18 cellular contexts compared by ENCODE assay signal in genomic region chr4:85776579-85776978, GRCh38.
A peak's percentile ranks its signal among the peaks of the same experiment; 100 is the strongest.
DNase-seq lines count a peak whose midpoint lies in the region; ATAC-seq, FAIRE-seq and TF ChIP-seq lines count a peak whose summit lies in the region.
"Had no signal": no experiment of that assay in that cellular context is flagged by ENCODE, and none has a peak within 500 bp of the region (broad histone marks: within the 10 kb centered on the region; RNA-seq: fewer than 3 reads in every experiment).

No MANE protein-coding gene starts in this region.

- H3K27ac Mint-ChIP-seq in astrocyte (ENCODE audit: unreplicated experiment): no peak overlapping the region
- no peak overlapping the region for H3K27ac Mint-ChIP-seq in activated T-helper 17 cell treated with anti-CD3 and anti-CD28 coated beads, Interleukin-2, amount 50 U/mL, for 72 hours
- H3K27ac Mint-ChIP-seq: T-helper 17 cell had no signal

- FAIRE-seq in astrocyte (lab: Jason Lieb, UNC): peak; percentile 50

- no peak overlapping the region for H3K4ac ChIP-seq in mesenchymal stem cell (ENCODE audit: low read depth in 1 of 2, low read length in 2 of 2)

- H2BK12ac ChIP-seq in mesenchymal stem cell (ENCODE audit: low read length in 2 of 2): no peak overlapping the region

- H4K20me1 ChIP-seq in astrocyte (ENCODE audit: insufficient read depth, low read length): no peaks in the 10 kb centered on the region

- no peak overlapping the region for H3K23ac ChIP-seq in mesenchymal stem cell (ENCODE audit: low read length in 2 of 2)

- no peak overlapping the region for H2BK15ac ChIP-seq in mesenchymal stem cell (ENCODE audit: low read depth, poor library complexity, severe bottlenecking)

- peaks cover 16% of the 10 kb centered on the region for H3K79me2 ChIP-seq in astrocyte (ENCODE audit: insufficient read depth, low read length)

- H3K18ac ChIP-seq in mesenchymal stem cell (ENCODE audit: low read depth in 1 of 2, low read length in 2 of 2): no peak overlapping the region

- ATAC-seq in GM18505 (IDR thresholded peaks at IDR 0.05; ENCODE audit: unreplicated experiment): peak; percentile 25
- no peak for ATAC-seq in activated T-helper 17 cell treated with anti-CD3 and anti-CD28 coated beads, Interleukin-2, amount 50 U/mL, for 72 hours (replicated peaks)
- ATAC-seq: psoas muscle, T-helper 17 cell had no signal

- H3K4me3 ChIP-seq in astrocyte (ENCODE audit: insufficient read depth, low read depth, low read length) (no peak overlapping the region), mesenchymal stem cell (ENCODE audit: insufficient read depth in 1 of 2, low read depth in 1 of 2, low read length in 2 of 2) (peak overlapping the region in 1 of 2 experiments; percentile 6)
- H3K4me3 ChIP-seq: psoas muscle had no signal

- no peaks in the 10 kb centered on the region for H3K4me1 Mint-ChIP-seq in astrocyte (ENCODE audit: low read depth, unreplicated experiment)
- H3K4me1 Mint-ChIP-seq in activated T-helper 17 cell treated with anti-CD3 and anti-CD28 coated beads, Interleukin-2, amount 50 U/mL, for 72 hours: no peaks in the 10 kb centered on the region
- H3K4me1 Mint-ChIP-seq: T-helper 17 cell had no signal

- H3K4me3 Mint-ChIP-seq in astrocyte (ENCODE audit: unreplicated experiment): no peak overlapping the region
- no peak overlapping the region for H3K4me3 Mint-ChIP-seq in activated T-helper 17 cell treated with anti-CD3 and anti-CD28 coated beads, Interleukin-2, amount 50 U/mL, for 72 hours
- H3K4me3 Mint-ChIP-seq: T-helper 17 cell had no signal

- TF ChIP-seq POLR2A in GM18505 (IDR thresholded peaks at IDR 0.05; ENCODE audit: borderline replicate concordance, extremely low read depth, insufficient read depth, insufficient read length): no peak

- H3K27me3 Mint-ChIP-seq in astrocyte (ENCODE audit: low read depth, unreplicated experiment): no peaks in the 10 kb centered on the region
- H3K27me3 Mint-ChIP-seq in activated T-helper 17 cell treated with anti-CD3 and anti-CD28 coated beads, Interleukin-2, amount 50 U/mL, for 72 hours: no peaks in the 10 kb centered on the region
- H3K27me3 Mint-ChIP-seq: T-helper 17 cell had no signal

- POLR2A ChIA-PET in HEK293T (lab: Yijun Ruan, JAX): no interaction called here

- H3K36me3 Mint-ChIP-seq in astrocyte (ENCODE audit: low read depth, unreplicated experiment): no peaks in the 10 kb centered on the region
- no peaks in the 10 kb centered on the region for H3K36me3 Mint-ChIP-seq in activated T-helper 17 cell treated with anti-CD3 and anti-CD28 coated beads, Interleukin-2, amount 50 U/mL, for 72 hours (ENCODE audit: low read depth)

- H4K8ac ChIP-seq in mesenchymal stem cell (ENCODE audit: low read length): no peak overlapping the region

- no peak overlapping the region for H2BK120ac ChIP-seq in mesenchymal stem cell (ENCODE audit: low read depth, low read length)

- CTCF ChIA-PET in HEK293T (lab: Yijun Ruan, JAX): no interaction called here

- no peak overlapping the region for H4K91ac ChIP-seq in mesenchymal stem cell (ENCODE audit: low read length)

- H3K9ac ChIP-seq in astrocyte (ENCODE audit: low read length) (no peak overlapping the region), mesenchymal stem cell (ENCODE audit: low read length) (no peak overlapping the region)

- 80% methylated on average over 1 of the region's 1 CpG for WGBS in mesenchymal stem cell

- no peak for TF ChIP-seq CTCF in astrocyte (IDR thresholded peaks at IDR 0.05; ENCODE audit: insufficient read depth, low read depth, low read length)

- H3K4me2 ChIP-seq in astrocyte (ENCODE audit: low read length) (peak overlapping the region; percentile 23), mesenchymal stem cell (ENCODE audit: low read length, poor library complexity, severe bottlenecking) (no peak overlapping the region)

- no peaks in the 10 kb centered on the region for H3K9me3 Mint-ChIP-seq in astrocyte (ENCODE audit: unreplicated experiment)
- H3K9me3 Mint-ChIP-seq in activated T-helper 17 cell treated with anti-CD3 and anti-CD28 coated beads, Interleukin-2, amount 50 U/mL, for 72 hours: peaks cover 8% of the 10 kb centered on the region

- H2AFZ ChIP-seq in astrocyte (ENCODE audit: low read depth, low read length) (peak overlapping the region; percentile 27), mesenchymal stem cell (ENCODE audit: low read depth, low read length) (no peak overlapping the region)

- H2AK5ac ChIP-seq in mesenchymal stem cell (ENCODE audit: low read length, severe bottlenecking): no peak overlapping the region

- H3K27ac ChIP-seq in astrocyte (ENCODE audit: low read depth, low read length): peak overlapping the region; percentile 15
- no peak overlapping the region for H3K27ac ChIP-seq in mesenchymal stem cell (ENCODE audit: low read length, poor library complexity, severe bottlenecking)
- H3K27ac ChIP-seq: psoas muscle had no signal

- H3K14ac ChIP-seq in mesenchymal stem cell (ENCODE audit: low read length in 2 of 2): no peak overlapping the region

- no peak overlapping the region for H2BK5ac ChIP-seq in mesenchymal stem cell (ENCODE audit: low read depth, low read length, poor library complexity, severe bottlenecking)

- H3K27me3 ChIP-seq in astrocyte (ENCODE audit: insufficient read depth, low read length) (no peaks in the 10 kb centered on the region), mesenchymal stem cell (ENCODE audit: control insufficient read depth in 1 of 2, insufficient read depth in 1 of 2, low read length in 2 of 2) (no peaks in the 10 kb centered on the region)

- H3K9me3 ChIP-seq in astrocyte (ENCODE audit: insufficient read depth, low read depth, low read length) (no peaks in the 10 kb centered on the region), mesenchymal stem cell (ENCODE audit: control insufficient read depth, low read length) (no peaks in the 10 kb centered on the region)
- H3K9me3 ChIP-seq: psoas muscle had no signal

- H3K36me3 ChIP-seq in astrocyte (ENCODE audit: insufficient read depth, low read length) (no peaks in the 10 kb centered on the region), mesenchymal stem cell (ENCODE audit: control insufficient read depth in 1 of 2, insufficient read depth in 2 of 2, low read depth in 1 of 2, low read length in 2 of 2) (no peaks in the 10 kb centered on the region)

- H3K4me1 ChIP-seq in astrocyte (ENCODE audit: insufficient read depth, low read length): peaks cover 4% of the 10 kb centered on the region
- H3K4me1 ChIP-seq in mesenchymal stem cell (ENCODE audit: control insufficient read depth, insufficient read depth, low read depth, low read length): no peaks in the 10 kb centered on the region

- H3K79me1 ChIP-seq in mesenchymal stem cell (replicated peaks; ENCODE audit: low read length, poor library complexity, severe bottlenecking): peaks cover 1% of the 10 kb centered on the region

- peak; percentile 64 for DNase-seq in HPDE6-E6E7 (ENCODE audit: extremely low spot score)
- peak; percentile 62 for DNase-seq in astrocyte (ENCODE audit: low read depth)
- peak; percentile 43 for DNase-seq in mesenchymal stem cell
- no peak for DNase-seq in HEK293T (ENCODE audit: extremely low spot score)
- no peak for DNase-seq in effector CD4-positive, alpha-beta T cell
- no peak for DNase-seq in NCI-H1417 treated with DMSO at 0.1 percent for 48 hours (lab: John Stamatoyannopoulos, UW)
- DNase-seq: activated CD4-positive, alpha-beta T cell treated with anti-CD3 and anti-CD28 coated beads, Interleukin-2, amount 50 U/mL, for 1 hour; activated effector memory CD4-positive, alpha-beta T cell treated with anti-CD3 and anti-CD28 coated beads, Interleukin-2, amount 50 U/mL, for 16 hours; cerebellar nuclear complex; DMS53; NCI-H2171; OCI-M1; psoas muscle; stimulated activated CD4-positive, alpha-beta T cell treated with anti-CD3 and anti-CD28 coated beads, Interleukin-2, amount 100 ng/mL, for 48 hours; stimulated activated naive CD4-positive, alpha-beta T cell treated with Interleukin-2 at 50 U/mL for 16 hours; T-helper 17 cell had no signal

TF ChIP-seq in HEK293T, 16 proteins besides CTCF, POLR2A, EP300 and RAD21:
- TF ChIP-seq BHLHE40 (IDR thresholded peaks at IDR 0.05; ENCODE audit: borderline replicate concordance) (no peak), ARNT (IDR thresholded peaks at IDR 0.05) (no peak), FOXK2 (IDR thresholded peaks at IDR 0.05) (no peak), ELF4 (IDR thresholded peaks at IDR 0.05) (no peak), PKNOX1 (IDR thresholded peaks at IDR 0.05) (no peak), SUZ12 (IDR thresholded peaks at IDR 0.05) (no peak), NFRKB (IDR thresholded peaks at IDR 0.05) (no peak), TARDBP (IDR thresholded peaks at IDR 0.05) (no peak), SP1 (IDR thresholded peaks at IDR 0.05) (no peak), L3MBTL2 (conservative IDR thresholded peaks at IDR 0.05) (no peak), LEF1 (IDR thresholded peaks at IDR 0.05; ENCODE audit: borderline replicate concordance) (no peak), FOXM1 (IDR thresholded peaks at IDR 0.05; ENCODE audit: borderline replicate concordance) (no peak), CTBP1 (IDR thresholded peaks at IDR 0.05; ENCODE audit: borderline replicate concordance) (no peak)
TF ChIP-seq in HEK293T: peak in this region for 0.

Comparison
In these comparisons a context has a peak if more than half of its experiments do, and no peak if none do; other contexts are left out.
1. DNase-seq: peak in HPDE6-E6E7 (single experiment), astrocyte (single experiment) and mesenchymal stem cell (single experiment); none in HEK293T (single experiment), effector CD4-positive, alpha-beta T cell (single experiment) and NCI-H1417 treated with DMSO at 0.1 percent for 48 hours (single experiment).